In the genomic region with DNA sequence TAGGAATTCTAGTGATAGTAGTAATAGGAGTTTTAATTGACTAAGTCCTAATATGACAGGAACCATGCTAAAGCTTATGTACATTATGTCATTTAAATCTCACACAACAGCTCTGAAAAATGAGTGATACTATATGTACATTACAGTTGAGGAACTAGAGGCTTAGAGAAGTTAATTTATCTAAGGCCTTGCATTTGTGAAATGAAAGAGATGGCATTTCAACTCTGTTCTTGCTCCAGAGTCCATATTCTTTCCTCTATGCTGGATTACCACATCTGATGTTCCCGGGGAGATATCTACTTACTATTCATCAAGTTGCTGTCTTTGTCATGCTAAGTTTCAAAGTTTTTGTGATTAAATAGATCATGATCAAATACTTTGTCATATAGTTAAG, we compare ENCODE assay signal across 1 cellular context.
TF ChIP-seq lines count a peak whose summit lies in the region.

No MANE protein-coding gene starts in this region.

TF ChIP-seq in HCT116, 20 proteins besides CTCF, POLR2A, EP300 and RAD21 (continued from another document):
- TF ChIP-seq, protein P1, sequence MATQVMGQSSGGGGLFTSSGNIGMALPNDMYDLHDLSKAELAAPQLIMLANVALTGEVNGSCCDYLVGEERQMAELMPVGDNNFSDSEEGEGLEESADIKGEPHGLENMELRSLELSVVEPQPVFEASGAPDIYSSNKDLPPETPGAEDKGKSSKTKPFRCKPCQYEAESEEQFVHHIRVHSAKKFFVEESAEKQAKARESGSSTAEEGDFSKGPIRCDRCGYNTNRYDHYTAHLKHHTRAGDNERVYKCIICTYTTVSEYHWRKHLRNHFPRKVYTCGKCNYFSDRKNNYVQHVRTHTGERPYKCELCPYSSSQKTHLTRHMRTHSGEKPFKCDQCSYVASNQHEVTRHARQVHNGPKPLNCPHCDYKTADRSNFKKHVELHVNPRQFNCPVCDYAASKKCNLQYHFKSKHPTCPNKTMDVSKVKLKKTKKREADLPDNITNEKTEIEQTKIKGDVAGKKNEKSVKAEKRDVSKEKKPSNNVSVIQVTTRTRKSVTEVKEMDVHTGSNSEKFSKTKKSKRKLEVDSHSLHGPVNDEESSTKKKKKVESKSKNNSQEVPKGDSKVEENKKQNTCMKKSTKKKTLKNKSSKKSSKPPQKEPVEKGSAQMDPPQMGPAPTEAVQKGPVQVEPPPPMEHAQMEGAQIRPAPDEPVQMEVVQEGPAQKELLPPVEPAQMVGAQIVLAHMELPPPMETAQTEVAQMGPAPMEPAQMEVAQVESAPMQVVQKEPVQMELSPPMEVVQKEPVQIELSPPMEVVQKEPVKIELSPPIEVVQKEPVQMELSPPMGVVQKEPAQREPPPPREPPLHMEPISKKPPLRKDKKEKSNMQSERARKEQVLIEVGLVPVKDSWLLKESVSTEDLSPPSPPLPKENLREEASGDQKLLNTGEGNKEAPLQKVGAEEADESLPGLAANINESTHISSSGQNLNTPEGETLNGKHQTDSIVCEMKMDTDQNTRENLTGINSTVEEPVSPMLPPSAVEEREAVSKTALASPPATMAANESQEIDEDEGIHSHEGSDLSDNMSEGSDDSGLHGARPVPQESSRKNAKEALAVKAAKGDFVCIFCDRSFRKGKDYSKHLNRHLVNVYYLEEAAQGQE (IDR thresholded peaks at IDR 0.05; ENCODE audit: low read depth), result no peak
- TF ChIP-seq ZNF274 (IDR thresholded peaks at IDR 0.05; ENCODE audit: low read depth, low read length) (no peak), JUND (IDR thresholded peaks at IDR 0.05) (no peak), POLR2AphosphoS5 (IDR thresholded peaks at IDR 0.05; ENCODE audit: low read depth, low read length) (no peak), CBX3 (IDR thresholded peaks at IDR 0.05; ENCODE audit: low read depth) (no peak), EGR1 (IDR thresholded peaks at IDR 0.05; ENCODE audit: low read depth) (no peak), SP1 (IDR thresholded peaks at IDR 0.05; ENCODE audit: low read depth) (no peak), CEBPB (IDR thresholded peaks at IDR 0.05; ENCODE audit: low read depth) (no peak), FOSL1 (IDR thresholded peaks at IDR 0.05; ENCODE audit: low read depth) (no peak), TCF7L2 (IDR thresholded peaks at IDR 0.05; ENCODE audit: borderline replicate concordance, extremely low read depth, insufficient read depth, insufficient read length) (no peak), ELF1 (IDR thresholded peaks at IDR 0.05; ENCODE audit: borderline replicate concordance, low read depth) (no peak), EZH2phosphoT487 (IDR thresholded peaks at IDR 0.05; ENCODE audit: borderline replicate concordance) (no peak)
- TF ChIP-seq, protein P2, sequence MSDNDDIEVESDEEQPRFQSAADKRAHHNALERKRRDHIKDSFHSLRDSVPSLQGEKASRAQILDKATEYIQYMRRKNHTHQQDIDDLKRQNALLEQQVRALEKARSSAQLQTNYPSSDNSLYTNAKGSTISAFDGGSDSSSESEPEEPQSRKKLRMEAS (IDR thresholded peaks at IDR 0.05), result no peak
